8 cellular contexts compared by ENCODE assay signal in the genomic region with DNA sequence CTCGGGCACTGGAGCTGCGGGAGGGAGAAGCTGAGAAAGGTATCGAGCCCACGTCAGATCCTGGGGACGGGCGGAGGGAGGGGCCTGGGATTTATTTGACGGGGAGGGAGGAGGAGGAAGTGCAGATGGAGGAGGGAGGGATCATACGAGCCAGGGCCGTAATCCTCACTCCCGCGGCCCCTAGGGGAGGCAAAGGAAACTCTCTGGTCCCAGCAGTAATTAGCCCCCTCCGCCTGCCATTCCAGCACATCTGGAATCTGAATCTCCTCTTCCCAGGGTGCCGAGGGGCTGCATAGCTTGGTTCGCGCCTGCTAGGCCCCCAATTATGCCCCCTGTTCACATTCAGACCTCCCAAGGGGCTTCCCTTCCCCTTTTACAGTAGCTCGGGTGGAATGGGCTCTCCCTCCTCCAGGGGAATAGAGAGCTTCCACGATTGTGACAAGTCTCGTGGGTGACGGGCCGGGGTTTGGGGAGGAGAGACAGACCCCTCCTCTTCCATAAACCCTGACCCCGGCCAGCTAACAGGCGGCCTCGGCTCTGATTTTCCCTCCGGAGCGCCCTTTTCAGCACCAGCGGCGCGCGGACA. TPM values are rescaled to one million over a fixed set of nuclear protein-coding genes. Genes with fewer than 3 reads are reported as not detected.
DNase-seq lines count a peak whose midpoint lies in the region; ATAC-seq and TF ChIP-seq lines count a peak whose summit lies in the region.

A gene (minus strand): TSS at position 35 of the 586 bp plus-strand sequence. CDS start 531 bp downstream, outside the sequence.

- peaks cover 33% of the 10 kb centered on the region for H3K27me3 Mint-ChIP-seq in activated B cell treated with CpG ODN at 0.5 μM for 24 hours
- H3K27me3 Mint-ChIP-seq in stimulated activated naive CD8-positive, alpha-beta T cell treated with anti-CD3 and anti-CD28 coated beads, Interleukin-15, amount 100 ng/mL, for 72 hours, result peaks cover 52% of the 10 kb centered on the region

- CTCF ChIA-PET in activated B cell treated with CpG ODN at 0.5 μM for 24 hours (lab: Charles Lee), result no interaction called here

- H3K27ac Mint-ChIP-seq in activated B cell treated with CpG ODN at 0.5 μM for 24 hours, result no peak within 1 kb of the TSS
- H3K27ac Mint-ChIP-seq in stimulated activated naive CD8-positive, alpha-beta T cell treated with anti-CD3 and anti-CD28 coated beads, Interleukin-15, amount 100 ng/mL, for 72 hours, result peak within 1 kb of the TSS in 1 of 2 donors; percentile 61

- TF ChIP-seq EP300 in esophagus muscularis mucosa (IDR thresholded peaks at IDR 0.05), result no peak

- peaks cover 5% of the 10 kb centered on the region for H3K4me1 Mint-ChIP-seq in activated B cell treated with CpG ODN at 0.5 μM for 24 hours
- H3K4me1 Mint-ChIP-seq in stimulated activated naive CD8-positive, alpha-beta T cell treated with anti-CD3 and anti-CD28 coated beads, Interleukin-15, amount 100 ng/mL, for 72 hours, result peaks cover 28% of the 10 kb centered on the region

- no peak for TF ChIP-seq POLR2A in esophagus muscularis mucosa (IDR thresholded peaks at IDR 0.05; ENCODE audit: low read depth)

- H3K4me1 ChIP-seq in esophagus muscularis mucosa (peaks cover 6 to 27% (median 18%) of the 10 kb centered on the region in 4 donors), mucosa of stomach (ENCODE audit: control insufficient read depth, insufficient read depth, low read length) (peaks cover 19% of the 10 kb centered on the region)

- peak within 1 kb of the TSS in 1 of 4 donors; percentile 30 for H3K27ac ChIP-seq in esophagus muscularis mucosa (replicated peaks in 1 of 4)

- intact Hi-C loops in activated B cell treated with CpG ODN at 0.5 μM for 24 hours (cut with micrococcal nuclease) (loop anchor here (1.0 kb wide), 3 partner anchors 27 to 62 kb away; a partner anchor contains a TSS), esophagus muscularis mucosa (cut with DNase I) (no loop called here)

- no peaks in the 10 kb centered on the region for H3K36me3 Mint-ChIP-seq in activated B cell treated with CpG ODN at 0.5 μM for 24 hours (ENCODE audit: low read depth)

- peak within 1 kb of the TSS; percentile 59 to 68 (median 66) for H3K4me3 ChIP-seq in esophagus muscularis mucosa
- peak within 1 kb of the TSS; percentile 71 for H3K4me3 ChIP-seq in mucosa of stomach (ENCODE audit: low read length)

- H3K9me3 Mint-ChIP-seq in activated B cell treated with CpG ODN at 0.5 μM for 24 hours, result no peaks in the 10 kb centered on the region
- H3K9me3 Mint-ChIP-seq in stimulated activated naive CD8-positive, alpha-beta T cell treated with anti-CD3 and anti-CD28 coated beads, Interleukin-15, amount 100 ng/mL, for 72 hours, result no peaks in the 10 kb centered on the region

- DNase-seq in ACHN (peak; percentile 99), NCI-H2171 treated with DMSO at 0.1 percent for 48 hours (lab: John Stamatoyannopoulos, UW) (peak; percentile 97), activated B cell treated with CpG ODN at 0.5 μM for 24 hours (peak; percentile 82), esophagus muscularis mucosa (ENCODE audit: extremely low spot score) (no peak)
- peak in 1 of 2 donors; percentile 68 for DNase-seq in stimulated activated naive CD8-positive, alpha-beta T cell treated with anti-CD3 and anti-CD28 coated beads, Interleukin-15, amount 100 ng/mL, for 72 hours

- TF ChIP-seq CTCF in activated B cell treated with CpG ODN at 0.5 μM for 24 hours (IDR thresholded peaks at IDR 0.05) (no peak), esophagus muscularis mucosa (IDR thresholded peaks at IDR 0.05) (no peak)

- H3K36me3 ChIP-seq in esophagus muscularis mucosa, result no peaks in the 10 kb centered on the region
- H3K36me3 ChIP-seq in mucosa of stomach (ENCODE audit: control insufficient read depth, insufficient read depth, low read length), result no peaks in the 10 kb centered on the region

- H3K9me3 ChIP-seq in esophagus muscularis mucosa (no peaks in the 10 kb centered on the region), mucosa of stomach (ENCODE audit: control insufficient read depth, low read length) (no peaks in the 10 kb centered on the region)

- H3K4me3 Mint-ChIP-seq in activated B cell treated with CpG ODN at 0.5 μM for 24 hours, result peak within 1 kb of the TSS; percentile 77
- peak within 1 kb of the TSS; percentile 77 to 80 for H3K4me3 Mint-ChIP-seq in stimulated activated naive CD8-positive, alpha-beta T cell treated with anti-CD3 and anti-CD28 coated beads, Interleukin-15, amount 100 ng/mL, for 72 hours

- in situ Hi-C loops in ACHN (cut with HindIII; ENCODE audit: low pct_ligation_motif_present, low pct_unique_long_range_greater_than_20kb, low sequenced_read_pairs), result no loop called here

- ATAC-seq in GM19467 (IDR thresholded peaks at IDR 0.05; ENCODE audit: unreplicated experiment) (peak; percentile 34), activated B cell treated with CpG ODN at 0.5 μM for 24 hours (ENCODE audit: low read depth) (no peak), HG03139 (IDR thresholded peaks at IDR 0.05; ENCODE audit: unreplicated experiment) (no peak)
- no peak for ATAC-seq in stimulated activated naive CD8-positive, alpha-beta T cell treated with anti-CD3 and anti-CD28 coated beads, Interleukin-15, amount 100 ng/mL, for 72 hours

- H3K27me3 ChIP-seq in esophagus muscularis mucosa (peaks cover 0 to 58% (median 22%) of the 10 kb centered on the region in 4 donors), mucosa of stomach (ENCODE audit: control insufficient read depth, insufficient read depth, low read length) (peaks cover 13% of the 10 kb centered on the region)

- peak within 1 kb of the TSS; percentile 74 for H3K9ac ChIP-seq in mucosa of stomach (ENCODE audit: low read length)

- 3% methylated on average over 18 of the region's 29 CpGs for WGBS in esophagus muscularis mucosa

- POLR2A ChIA-PET in activated B cell treated with CpG ODN at 0.5 μM for 24 hours (lab: Charles Lee), result interaction anchor here (0.5 to 1.2 kb wide), 7 partner anchors 22 to 1001 kb away, joined by 3 to 10 read pairs (median 3); a partner anchor contains a TSS

RNA-seq across cellular contexts. Expression of the gene that starts here (rescaled TPM):
- not detected in 2 replicates for total RNA-seq in activated B cell treated with CpG ODN at 0.5 μM for 24 hours
- total RNA-seq in esophagus muscularis mucosa, result 1 to 10 TPM in 2 of 4 donors, under 1 TPM in 2; 0.84 to 7.9 (median 1.0) TPM

Comparison
In these comparisons a context has a peak if more than half of its experiments do, and no peak if none do; other contexts are left out.
1. Peak in DNase-seq in activated B cell treated with CpG ODN at 0.5 μM for 24 hours; RNA of the gene not detected or under 1 TPM.